In the genomic region with DNA sequence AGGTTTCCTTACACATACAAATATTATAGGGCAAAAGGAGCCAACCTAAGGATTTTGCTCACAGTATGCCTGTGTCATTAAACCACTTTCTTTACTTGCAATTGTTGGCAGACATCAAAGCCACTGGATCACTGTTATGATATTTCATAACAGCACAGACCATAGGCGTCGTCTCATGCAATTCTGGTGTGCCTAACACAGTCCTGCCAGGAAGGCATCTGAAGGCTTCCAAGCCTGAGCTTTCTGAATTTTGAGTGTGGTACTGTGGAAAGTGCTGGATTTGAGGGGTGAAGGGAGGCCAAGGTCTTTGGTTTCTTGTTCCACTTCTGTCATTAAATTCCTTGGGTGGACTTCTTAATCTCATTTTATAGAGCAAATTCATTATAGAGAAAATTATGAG, we compare ENCODE assay signal across 10 cellular contexts.
DNase-seq lines count a peak whose midpoint lies in the region; ATAC-seq and TF ChIP-seq lines count a peak whose summit lies in the region.
"Had no signal": no experiment of that assay in that cellular context is flagged by ENCODE, and none has a peak within 500 bp of the region (broad histone marks: within the 10 kb centered on the region; RNA-seq: fewer than 3 reads in every experiment).

No MANE protein-coding gene starts in this region.

- ATAC-seq in GM21717 (IDR thresholded peaks at IDR 0.05; ENCODE audit: unreplicated experiment) (no peak), HG02973 (IDR thresholded peaks at IDR 0.05; ENCODE audit: unreplicated experiment) (no peak)

- H3K79me2 ChIP-seq in osteoblast (ENCODE audit: insufficient read depth, low read length): no peaks in the 10 kb centered on the region

- H3K4me1 ChIP-seq in osteoblast (ENCODE audit: insufficient read depth, low read length): peaks cover 35% of the 10 kb centered on the region

- H3K4me3 ChIP-seq in fibroblast of the aortic adventitia (ENCODE audit: low read depth, low read length) (no peak overlapping the region), osteoblast (ENCODE audit: insufficient read depth, low read length) (no peak overlapping the region)

- H3K27me3 ChIP-seq in osteoblast (ENCODE audit: insufficient read depth, low read length): no peaks in the 10 kb centered on the region

- peak overlapping the region; percentile 59 for H2AFZ ChIP-seq in osteoblast (ENCODE audit: low read length)

- in situ Hi-C loops in SK-MEL-5 (cut with HindIII; ENCODE audit: low pct_unique_long_range_greater_than_20kb, low sequenced_read_pairs): no loop called here

- peak overlapping the region; percentile 44 for H3K4me2 ChIP-seq in osteoblast (ENCODE audit: insufficient read depth, low read length)
- H3K4me2 ChIP-seq: KMS-11 had no signal

- TF ChIP-seq CTCF in 22Rv1 (IDR thresholded peaks at IDR 0.05) (no peak), fibroblast of the aortic adventitia (IDR thresholded peaks at IDR 0.05; ENCODE audit: insufficient read depth, low read length) (no peak), osteoblast (IDR thresholded peaks at IDR 0.05; ENCODE audit: extremely low read depth, low read depth, low read length) (no peak)

- H3K27ac ChIP-seq in 22Rv1: peak overlapping the region; percentile 31; the same call in 1 of the 2 replicates
- H3K27ac ChIP-seq in osteoblast (ENCODE audit: low read depth, low read length): peak overlapping the region; percentile 81
- H3K27ac ChIP-seq: KMS-11 had no signal

- no peaks in the 10 kb centered on the region for H3K9me3 ChIP-seq in osteoblast (ENCODE audit: low read depth, low read length)

- peak; percentile 63 for DNase-seq in SK-MEL-5 (ENCODE audit: low read depth, low spot score)
- DNase-seq in fibroblast of the aortic adventitia (ENCODE audit: low read depth): peak; percentile 79
- DNase-seq in osteoblast (ENCODE audit: insufficient read length, low spot score, missing footprints): peak; percentile 78
- no peak for DNase-seq in NCI-H748 (lab: John Stamatoyannopoulos, UW; ENCODE audit: unreplicated experiment)
- DNase-seq in activated effector memory CD4-positive, alpha-beta T cell treated with anti-CD3 and anti-CD28 coated beads, Interleukin-2, amount 50 U/mL, for 16 hours: no peak
- DNase-seq: T-helper 9 cell had no signal

- no peaks in the 10 kb centered on the region for H4K20me1 ChIP-seq in osteoblast (ENCODE audit: insufficient read depth, low read length)

- no peaks in the 10 kb centered on the region for H3K36me3 ChIP-seq in osteoblast (ENCODE audit: insufficient read depth, low read length)

Comparison
In these comparisons a context has a peak if more than half of its experiments do, and no peak if none do; other contexts are left out.
1. DNase-seq: peak in SK-MEL-5 (single experiment), fibroblast of the aortic adventitia (single experiment) and osteoblast (single experiment); none in NCI-H748 (single experiment) and activated effector memory CD4-positive, alpha-beta T cell treated with anti-CD3 and anti-CD28 coated beads, Interleukin-2, amount 50 U/mL, for 16 hours (single experiment).